ENCODE assay signal across 1 cellular context in the genomic region with DNA sequence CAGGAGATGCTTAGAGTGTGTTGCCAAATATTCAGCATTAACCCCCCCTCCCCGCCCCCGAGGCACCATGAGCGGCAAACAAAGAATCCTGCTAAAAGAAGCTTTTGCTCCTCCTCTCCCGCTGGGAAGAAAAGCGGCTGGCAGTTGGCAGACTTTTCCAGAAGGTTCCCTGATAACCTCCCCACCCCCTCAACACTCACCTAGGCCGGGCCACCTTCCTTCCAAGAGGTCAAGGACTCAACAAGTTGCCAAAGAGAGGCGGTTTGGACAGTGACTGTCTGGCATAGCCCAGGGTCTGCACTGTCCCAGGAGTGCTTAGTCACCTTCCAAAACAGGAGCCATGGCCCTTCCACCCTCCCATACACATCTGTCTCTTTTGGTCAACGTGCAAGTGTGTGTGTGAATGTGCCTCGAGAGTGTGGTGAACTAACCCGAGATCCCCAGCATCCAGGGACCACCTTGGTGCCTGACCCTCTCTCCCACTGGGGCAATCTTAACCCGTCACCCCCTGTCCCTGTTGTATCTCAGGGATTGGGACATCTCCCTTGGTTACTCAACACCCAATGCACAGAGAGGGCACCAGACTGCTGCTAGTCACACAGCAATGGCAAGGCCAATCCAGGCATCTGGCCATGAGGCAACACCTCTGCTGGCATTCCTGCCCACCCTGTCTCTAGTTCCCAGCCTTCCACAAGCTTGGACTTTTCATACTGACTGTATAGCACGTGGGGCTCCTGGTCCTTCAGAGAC.
TF ChIP-seq lines count a peak whose summit lies in the region.

No MANE protein-coding gene starts in this region.

TF ChIP-seq in A549, 52 proteins besides CTCF, POLR2A, EP300 and RAD21:
- no peak for TF ChIP-seq ZNF302 (CRISPR knock-in tag; IDR thresholded peaks at IDR 0.05)
- TF ChIP-seq, protein P1, sequence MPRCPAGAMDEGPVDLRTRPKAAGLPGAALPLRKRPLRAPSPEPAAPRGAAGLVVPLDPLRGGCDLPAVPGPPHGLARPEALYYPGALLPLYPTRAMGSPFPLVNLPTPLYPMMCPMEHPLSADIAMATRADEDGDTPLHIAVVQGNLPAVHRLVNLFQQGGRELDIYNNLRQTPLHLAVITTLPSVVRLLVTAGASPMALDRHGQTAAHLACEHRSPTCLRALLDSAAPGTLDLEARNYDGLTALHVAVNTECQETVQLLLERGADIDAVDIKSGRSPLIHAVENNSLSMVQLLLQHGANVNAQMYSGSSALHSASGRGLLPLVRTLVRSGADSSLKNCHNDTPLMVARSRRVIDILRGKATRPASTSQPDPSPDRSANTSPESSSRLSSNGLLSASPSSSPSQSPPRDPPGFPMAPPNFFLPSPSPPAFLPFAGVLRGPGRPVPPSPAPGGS (IDR thresholded peaks at IDR 0.05) = no peak
- TF ChIP-seq, protein P2, sequence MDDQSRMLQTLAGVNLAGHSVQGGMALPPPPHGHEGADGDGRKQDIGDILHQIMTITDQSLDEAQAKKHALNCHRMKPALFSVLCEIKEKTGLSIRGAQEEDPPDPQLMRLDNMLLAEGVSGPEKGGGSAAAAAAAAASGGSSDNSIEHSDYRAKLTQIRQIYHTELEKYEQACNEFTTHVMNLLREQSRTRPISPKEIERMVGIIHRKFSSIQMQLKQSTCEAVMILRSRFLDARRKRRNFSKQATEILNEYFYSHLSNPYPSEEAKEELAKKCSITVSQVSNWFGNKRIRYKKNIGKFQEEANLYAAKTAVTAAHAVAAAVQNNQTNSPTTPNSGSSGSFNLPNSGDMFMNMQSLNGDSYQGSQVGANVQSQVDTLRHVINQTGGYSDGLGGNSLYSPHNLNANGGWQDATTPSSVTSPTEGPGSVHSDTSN (IDR thresholded peaks at IDR 0.05) = no peak
- TF ChIP-seq HOXB13 (CRISPR knock-in tag; IDR thresholded peaks at IDR 0.05; ENCODE audit: low read depth) = no peak
- peak; percentile 54 for TF ChIP-seq ZFP36 (IDR thresholded peaks at IDR 0.05; ENCODE audit: borderline replicate concordance, partially characterized antibody)
- TF ChIP-seq ESRRA (IDR thresholded peaks at IDR 0.05; ENCODE audit: borderline replicate concordance, low read length) = no peak
- TF ChIP-seq ATOH8 (CRISPR knock-in tag; IDR thresholded peaks at IDR 0.05; ENCODE audit: low read depth) = no peak
- TF ChIP-seq ZC3H11A (IDR thresholded peaks at IDR 0.05) = no peak
- TF ChIP-seq, protein P3, sequence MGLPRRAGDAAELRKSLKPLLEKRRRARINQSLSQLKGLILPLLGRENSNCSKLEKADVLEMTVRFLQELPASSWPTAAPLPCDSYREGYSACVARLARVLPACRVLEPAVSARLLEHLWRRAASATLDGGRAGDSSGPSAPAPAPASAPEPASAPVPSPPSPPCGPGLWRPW (IDR thresholded peaks at IDR 0.05) = no peak
- TF ChIP-seq FOXS1 (CRISPR knock-in tag; IDR thresholded peaks at IDR 0.05) = no peak
- no peak for TF ChIP-seq CEBPB (IDR thresholded peaks at IDR 0.05)
- TF ChIP-seq, protein P4, sequence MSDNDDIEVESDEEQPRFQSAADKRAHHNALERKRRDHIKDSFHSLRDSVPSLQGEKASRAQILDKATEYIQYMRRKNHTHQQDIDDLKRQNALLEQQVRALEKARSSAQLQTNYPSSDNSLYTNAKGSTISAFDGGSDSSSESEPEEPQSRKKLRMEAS (IDR thresholded peaks at IDR 0.05) = 0 out of 2 replicates have a peak, but pooled peaks have one; percentile 19
- TF ChIP-seq HDAC2 (IDR thresholded peaks at IDR 0.05) = no peak
- TF ChIP-seq RNF2 (IDR thresholded peaks at IDR 0.05; ENCODE audit: borderline replicate concordance, low read depth) = no peak
- TF ChIP-seq EHF (CRISPR knock-in tag; IDR thresholded peaks at IDR 0.05) = no peak
